15 cellular contexts compared by ENCODE assay signal in genomic region chr1:25011966-25012625, GRCh38.
A peak's percentile ranks its signal among the peaks of the same experiment; 100 is the strongest.
DNase-seq lines count a peak whose midpoint lies in the region; ATAC-seq and TF ChIP-seq lines count a peak whose summit lies in the region.
"Had no signal": no experiment of that assay in that cellular context is flagged by ENCODE, and none has a peak within 500 bp of the region (broad histone marks: within the 10 kb centered on the region; RNA-seq: fewer than 3 reads in every experiment).

No MANE protein-coding gene starts in this region.

- intact Hi-C loops in activated T-helper 1 cell treated with anti-CD3 and anti-CD28 coated beads, Interleukin-12 subunit alpha, Interleukin-12 subunit beta, Interleukin-2, Interleukin-4 antibody, amounts not matched to agents 30 ng/mL and 10 ng/mL and 1 ng/mL, durations not matched to agents 14 hours and 24 hours and 36 hours (cut with micrococcal nuclease), result no loop called here
- intact Hi-C loops in left lung (cut with DNase I), result no loop called here

- H3K27ac Mint-ChIP-seq in activated T-helper 1 cell treated with anti-CD3 and anti-CD28 coated beads, Interleukin-12 subunit alpha, Interleukin-12 subunit beta, Interleukin-2, Interleukin-4 antibody, amounts not matched to agents 30 ng/mL and 10 ng/mL and 1 ng/mL, durations not matched to agents 14 hours and 24 hours and 36 hours, result peak overlapping the region; percentile 64
- H3K27ac Mint-ChIP-seq in nephron progenitor cell, result peak overlapping the region; percentile 81
- H3K27ac Mint-ChIP-seq: brain, natural killer cell had no signal

- H3K4me1 ChIP-seq in left lung, result peaks cover 0 to 13% of the 10 kb centered on the region in 2 donors

- H3K9me3 ChIP-seq in left lung, result no peaks in the 10 kb centered on the region
- H3K9me3 ChIP-seq: MG63 had no signal

- H3K36me3 ChIP-seq in left lung, result no peaks in the 10 kb centered on the region
- H3K36me3 ChIP-seq: MG63 had no signal

- H3K27me3 ChIP-seq in left lung, result peaks cover 0 to 18% of the 10 kb centered on the region in 2 donors
- H3K27me3 ChIP-seq: MG63 had no signal

- no peak for ATAC-seq in left lung
- ATAC-seq: natural killer cell had no signal

- H3K27ac ChIP-seq in left lung, result no peak overlapping the region
- H3K27ac ChIP-seq: 22Rv1 had no signal

- H3K9me3 Mint-ChIP-seq in activated T-helper 1 cell treated with anti-CD3 and anti-CD28 coated beads, Interleukin-12 subunit alpha, Interleukin-12 subunit beta, Interleukin-2, Interleukin-4 antibody, amounts not matched to agents 30 ng/mL and 10 ng/mL and 1 ng/mL, durations not matched to agents 14 hours and 24 hours and 36 hours, result peaks cover 14% of the 10 kb centered on the region
- peaks cover 2% of the 10 kb centered on the region for H3K9me3 Mint-ChIP-seq in nephron progenitor cell
- H3K9me3 Mint-ChIP-seq: natural killer cell had no signal

- DNase-seq in NCI-H1417 (lab: John Stamatoyannopoulos, UW) (peak in 2 of 3 experiments; percentile 27 to 65), NCI-H1417 treated with DMSO at 0.1 percent for 48 hours (lab: John Stamatoyannopoulos, UW) (no peak), LNCaP clone FGC (ENCODE audit: low read depth) (peak; percentile 70), nephron progenitor cell (peak; percentile 22), germinal center (ENCODE audit: low spot score) (no peak), left lung (no peak)
- no peak for DNase-seq in activated T-helper 1 cell treated with anti-CD3 and anti-CD28 coated beads, Interleukin-12 subunit alpha, Interleukin-12 subunit beta, Interleukin-2, Interleukin-4 antibody, amounts not matched to agents 30 ng/mL and 10 ng/mL and 1 ng/mL, durations not matched to agents 14 hours and 24 hours and 36 hours (ENCODE audit: low spot score)
- DNase-seq in activated CD8-positive, alpha-beta memory T cell treated with anti-CD3 and anti-CD28 coated beads, Interleukin-2, amount 50 U/mL, for 48 hours, result no peak
- DNase-seq: activated effector memory CD4-positive, alpha-beta T cell treated with Interleukin-2 at 50 U/mL for 16 hours; MG63; natural killer cell; stimulated activated CD4-positive, alpha-beta T cell treated with anti-CD3 and anti-CD28 coated beads, Interleukin-2, amount 100 ng/mL, for 24 hours; trophoblast cell had no signal

- TF ChIP-seq CTCF in LNCaP clone FGC (IDR thresholded peaks at IDR 0.05; ENCODE audit: control insufficient read depth, extremely low read depth, insufficient read depth) (no peak), nephron progenitor cell (IDR thresholded peaks at IDR 0.05) (no peak), left lung (IDR thresholded peaks at IDR 0.05) (no peak)

- H3K27me3 Mint-ChIP-seq in activated T-helper 1 cell treated with anti-CD3 and anti-CD28 coated beads, Interleukin-12 subunit alpha, Interleukin-12 subunit beta, Interleukin-2, Interleukin-4 antibody, amounts not matched to agents 30 ng/mL and 10 ng/mL and 1 ng/mL, durations not matched to agents 14 hours and 24 hours and 36 hours (ENCODE audit: insufficient read depth), result no peaks in the 10 kb centered on the region
- peaks cover 11% of the 10 kb centered on the region for H3K27me3 Mint-ChIP-seq in nephron progenitor cell (ENCODE audit: low read depth, poor library complexity)

- H3K36me3 Mint-ChIP-seq in activated T-helper 1 cell treated with anti-CD3 and anti-CD28 coated beads, Interleukin-12 subunit alpha, Interleukin-12 subunit beta, Interleukin-2, Interleukin-4 antibody, amounts not matched to agents 30 ng/mL and 10 ng/mL and 1 ng/mL, durations not matched to agents 14 hours and 24 hours and 36 hours (ENCODE audit: low read depth), result peaks cover 2% of the 10 kb centered on the region
- H3K36me3 Mint-ChIP-seq in nephron progenitor cell (ENCODE audit: low read depth), result no peaks in the 10 kb centered on the region
- H3K36me3 Mint-ChIP-seq: brain, natural killer cell had no signal

- H3K4me1 Mint-ChIP-seq in activated T-helper 1 cell treated with anti-CD3 and anti-CD28 coated beads, Interleukin-12 subunit alpha, Interleukin-12 subunit beta, Interleukin-2, Interleukin-4 antibody, amounts not matched to agents 30 ng/mL and 10 ng/mL and 1 ng/mL, durations not matched to agents 14 hours and 24 hours and 36 hours (ENCODE audit: low read depth), result peaks cover 54% of the 10 kb centered on the region
- H3K4me1 Mint-ChIP-seq in nephron progenitor cell, result peaks cover 21% of the 10 kb centered on the region

- H3K4me3 ChIP-seq in LNCaP clone FGC (ENCODE audit: low read depth, low read length), result no peak overlapping the region
- no peak overlapping the region for H3K4me3 ChIP-seq in left lung
- H3K4me3 ChIP-seq: MG63 had no signal

- peak overlapping the region; percentile 27 for H3K4me3 Mint-ChIP-seq in activated T-helper 1 cell treated with anti-CD3 and anti-CD28 coated beads, Interleukin-12 subunit alpha, Interleukin-12 subunit beta, Interleukin-2, Interleukin-4 antibody, amounts not matched to agents 30 ng/mL and 10 ng/mL and 1 ng/mL, durations not matched to agents 14 hours and 24 hours and 36 hours
- peak overlapping the region; percentile 33 for H3K4me3 Mint-ChIP-seq in nephron progenitor cell
- H3K4me3 Mint-ChIP-seq: brain, natural killer cell had no signal

Comparison
In these comparisons a context has a peak if more than half of its experiments do, and no peak if none do; other contexts are left out.
1. DNase-seq: peak in NCI-H1417 (2 of 3), LNCaP clone FGC (single experiment) and nephron progenitor cell (single experiment); none in NCI-H1417 treated with DMSO at 0.1 percent for 48 hours (single experiment), activated T-helper 1 cell treated with anti-CD3 and anti-CD28 coated beads, Interleukin-12 subunit alpha, Interleukin-12 subunit beta, Interleukin-2, Interleukin-4 antibody, amounts not matched to agents 30 ng/mL and 10 ng/mL and 1 ng/mL, durations not matched to agents 14 hours and 24 hours and 36 hours (single experiment), activated CD8-positive, alpha-beta memory T cell treated with anti-CD3 and anti-CD28 coated beads, Interleukin-2, amount 50 U/mL, for 48 hours (single experiment), germinal center (single experiment) and left lung (0 of 2).